Comparison of ENCODE assay signal across 2 cellular contexts in the genomic region with DNA sequence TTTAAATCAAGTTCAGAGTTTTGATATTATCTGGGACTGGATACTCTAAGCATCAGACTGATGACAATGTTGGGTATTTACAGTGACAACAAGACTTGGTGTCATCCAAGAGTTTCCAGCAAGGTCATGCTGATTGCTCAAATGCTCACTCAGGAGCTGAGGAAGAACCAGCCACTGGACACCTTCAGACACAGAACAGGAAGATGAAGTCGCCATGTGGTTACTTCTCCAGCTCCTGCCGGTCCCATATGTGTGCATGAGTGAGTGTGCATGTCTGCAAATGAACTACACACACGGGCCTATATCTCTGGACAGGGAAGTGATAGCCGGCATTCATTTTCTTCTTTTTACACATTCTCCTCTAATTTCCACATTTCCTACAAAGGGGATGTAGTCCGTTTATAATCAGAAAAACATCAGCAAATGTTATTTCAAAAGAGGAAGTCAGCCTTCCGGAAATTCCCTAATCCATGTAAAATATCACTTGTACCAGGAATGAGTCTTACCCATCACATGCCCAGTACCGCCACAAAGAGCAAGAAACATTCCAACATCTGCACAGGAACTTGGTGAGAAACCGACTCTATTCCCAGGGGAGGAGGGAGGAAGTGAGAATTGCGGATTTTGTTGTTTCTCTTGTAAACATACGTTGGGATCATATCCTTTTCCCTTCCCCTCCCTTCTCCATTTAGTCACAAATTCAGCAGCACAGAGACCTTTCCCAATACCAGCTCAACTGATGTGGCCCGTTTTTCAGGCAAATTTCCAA.
TF ChIP-seq lines count a peak whose summit lies in the region.

No MANE protein-coding gene starts in this region.

TF ChIP-seq in SK-N-SH, 30 proteins besides CTCF, POLR2A, EP300 and RAD21 (continued from another document):
- TF ChIP-seq, protein P1, sequence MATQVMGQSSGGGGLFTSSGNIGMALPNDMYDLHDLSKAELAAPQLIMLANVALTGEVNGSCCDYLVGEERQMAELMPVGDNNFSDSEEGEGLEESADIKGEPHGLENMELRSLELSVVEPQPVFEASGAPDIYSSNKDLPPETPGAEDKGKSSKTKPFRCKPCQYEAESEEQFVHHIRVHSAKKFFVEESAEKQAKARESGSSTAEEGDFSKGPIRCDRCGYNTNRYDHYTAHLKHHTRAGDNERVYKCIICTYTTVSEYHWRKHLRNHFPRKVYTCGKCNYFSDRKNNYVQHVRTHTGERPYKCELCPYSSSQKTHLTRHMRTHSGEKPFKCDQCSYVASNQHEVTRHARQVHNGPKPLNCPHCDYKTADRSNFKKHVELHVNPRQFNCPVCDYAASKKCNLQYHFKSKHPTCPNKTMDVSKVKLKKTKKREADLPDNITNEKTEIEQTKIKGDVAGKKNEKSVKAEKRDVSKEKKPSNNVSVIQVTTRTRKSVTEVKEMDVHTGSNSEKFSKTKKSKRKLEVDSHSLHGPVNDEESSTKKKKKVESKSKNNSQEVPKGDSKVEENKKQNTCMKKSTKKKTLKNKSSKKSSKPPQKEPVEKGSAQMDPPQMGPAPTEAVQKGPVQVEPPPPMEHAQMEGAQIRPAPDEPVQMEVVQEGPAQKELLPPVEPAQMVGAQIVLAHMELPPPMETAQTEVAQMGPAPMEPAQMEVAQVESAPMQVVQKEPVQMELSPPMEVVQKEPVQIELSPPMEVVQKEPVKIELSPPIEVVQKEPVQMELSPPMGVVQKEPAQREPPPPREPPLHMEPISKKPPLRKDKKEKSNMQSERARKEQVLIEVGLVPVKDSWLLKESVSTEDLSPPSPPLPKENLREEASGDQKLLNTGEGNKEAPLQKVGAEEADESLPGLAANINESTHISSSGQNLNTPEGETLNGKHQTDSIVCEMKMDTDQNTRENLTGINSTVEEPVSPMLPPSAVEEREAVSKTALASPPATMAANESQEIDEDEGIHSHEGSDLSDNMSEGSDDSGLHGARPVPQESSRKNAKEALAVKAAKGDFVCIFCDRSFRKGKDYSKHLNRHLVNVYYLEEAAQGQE (IDR thresholded peaks at IDR 0.05; ENCODE audit: low read depth, low read length): no peak
- TF ChIP-seq CHD2 (IDR thresholded peaks at IDR 0.05; ENCODE audit: low read length, partially characterized antibody): no peak
- no peak for TF ChIP-seq FOSL2 (IDR thresholded peaks at IDR 0.05; ENCODE audit: borderline replicate concordance, low read depth)
- no peak for TF ChIP-seq SIN3A (IDR thresholded peaks at IDR 0.05; ENCODE audit: borderline replicate concordance, low read depth, low read length)
- TF ChIP-seq, protein P2, sequence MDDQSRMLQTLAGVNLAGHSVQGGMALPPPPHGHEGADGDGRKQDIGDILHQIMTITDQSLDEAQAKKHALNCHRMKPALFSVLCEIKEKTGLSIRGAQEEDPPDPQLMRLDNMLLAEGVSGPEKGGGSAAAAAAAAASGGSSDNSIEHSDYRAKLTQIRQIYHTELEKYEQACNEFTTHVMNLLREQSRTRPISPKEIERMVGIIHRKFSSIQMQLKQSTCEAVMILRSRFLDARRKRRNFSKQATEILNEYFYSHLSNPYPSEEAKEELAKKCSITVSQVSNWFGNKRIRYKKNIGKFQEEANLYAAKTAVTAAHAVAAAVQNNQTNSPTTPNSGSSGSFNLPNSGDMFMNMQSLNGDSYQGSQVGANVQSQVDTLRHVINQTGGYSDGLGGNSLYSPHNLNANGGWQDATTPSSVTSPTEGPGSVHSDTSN (IDR thresholded peaks at IDR 0.05): no peak
- no peak for TF ChIP-seq POLR2AphosphoS5 (IDR thresholded peaks at IDR 0.05; ENCODE audit: low read depth, low read length)
- TF ChIP-seq GABPA (IDR thresholded peaks at IDR 0.05; ENCODE audit: low read depth): no peak
- TF ChIP-seq RFX5 (IDR thresholded peaks at IDR 0.05; ENCODE audit: low read length): no peak
- TF ChIP-seq EZH2phosphoT487 (IDR thresholded peaks at IDR 0.05; ENCODE audit: borderline replicate concordance, low read depth): no peak
- TF ChIP-seq MEF2A (IDR thresholded peaks at IDR 0.05; ENCODE audit: borderline replicate concordance, low read depth): no peak
- no peak for TF ChIP-seq FOXJ3 (CRISPR knock-in tag; IDR thresholded peaks at IDR 0.05)
- TF ChIP-seq NRF1 (IDR thresholded peaks at IDR 0.05; ENCODE audit: low read depth, low read length): no peak
- TF ChIP-seq, protein P3, sequence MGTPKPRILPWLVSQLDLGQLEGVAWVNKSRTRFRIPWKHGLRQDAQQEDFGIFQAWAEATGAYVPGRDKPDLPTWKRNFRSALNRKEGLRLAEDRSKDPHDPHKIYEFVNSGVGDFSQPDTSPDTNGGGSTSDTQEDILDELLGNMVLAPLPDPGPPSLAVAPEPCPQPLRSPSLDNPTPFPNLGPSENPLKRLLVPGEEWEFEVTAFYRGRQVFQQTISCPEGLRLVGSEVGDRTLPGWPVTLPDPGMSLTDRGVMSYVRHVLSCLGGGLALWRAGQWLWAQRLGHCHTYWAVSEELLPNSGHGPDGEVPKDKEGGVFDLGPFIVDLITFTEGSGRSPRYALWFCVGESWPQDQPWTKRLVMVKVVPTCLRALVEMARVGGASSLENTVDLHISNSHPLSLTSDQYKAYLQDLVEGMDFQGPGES (IDR thresholded peaks at IDR 0.05; ENCODE audit: low read depth, low read length): no peak
- no peak for TF ChIP-seq RCOR1 (IDR thresholded peaks at IDR 0.05; ENCODE audit: low read length)
- TF ChIP-seq TAF1 (IDR thresholded peaks at IDR 0.05; ENCODE audit: borderline replicate concordance, low read depth, low read length): no peak
- TF ChIP-seq FOXM1 (IDR thresholded peaks at IDR 0.05; ENCODE audit: low read depth): no peak
TF ChIP-seq in SK-N-SH: peak in this region for 0.

TF ChIP-seq in SK-N-SH treated with all-trans-retinoic acid at 6 μM for 48 hours, 23 proteins besides CTCF, POLR2A, EP300 and RAD21 (continued from another document):
- TF ChIP-seq, protein P4, sequence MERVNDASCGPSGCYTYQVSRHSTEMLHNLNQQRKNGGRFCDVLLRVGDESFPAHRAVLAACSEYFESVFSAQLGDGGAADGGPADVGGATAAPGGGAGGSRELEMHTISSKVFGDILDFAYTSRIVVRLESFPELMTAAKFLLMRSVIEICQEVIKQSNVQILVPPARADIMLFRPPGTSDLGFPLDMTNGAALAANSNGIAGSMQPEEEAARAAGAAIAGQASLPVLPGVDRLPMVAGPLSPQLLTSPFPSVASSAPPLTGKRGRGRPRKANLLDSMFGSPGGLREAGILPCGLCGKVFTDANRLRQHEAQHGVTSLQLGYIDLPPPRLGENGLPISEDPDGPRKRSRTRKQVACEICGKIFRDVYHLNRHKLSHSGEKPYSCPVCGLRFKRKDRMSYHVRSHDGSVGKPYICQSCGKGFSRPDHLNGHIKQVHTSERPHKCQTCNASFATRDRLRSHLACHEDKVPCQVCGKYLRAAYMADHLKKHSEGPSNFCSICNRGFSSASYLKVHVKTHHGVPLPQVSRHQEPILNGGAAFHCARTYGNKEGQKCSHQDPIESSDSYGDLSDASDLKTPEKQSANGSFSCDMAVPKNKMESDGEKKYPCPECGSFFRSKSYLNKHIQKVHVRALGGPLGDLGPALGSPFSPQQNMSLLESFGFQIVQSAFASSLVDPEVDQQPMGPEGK (CRISPR knock-in tag; IDR thresholded peaks at IDR 0.05; ENCODE audit: borderline replicate concordance): no peak
- TF ChIP-seq CSDC2 (CRISPR knock-in tag; IDR thresholded peaks at IDR 0.05): no peak
- TF ChIP-seq, protein P5, sequence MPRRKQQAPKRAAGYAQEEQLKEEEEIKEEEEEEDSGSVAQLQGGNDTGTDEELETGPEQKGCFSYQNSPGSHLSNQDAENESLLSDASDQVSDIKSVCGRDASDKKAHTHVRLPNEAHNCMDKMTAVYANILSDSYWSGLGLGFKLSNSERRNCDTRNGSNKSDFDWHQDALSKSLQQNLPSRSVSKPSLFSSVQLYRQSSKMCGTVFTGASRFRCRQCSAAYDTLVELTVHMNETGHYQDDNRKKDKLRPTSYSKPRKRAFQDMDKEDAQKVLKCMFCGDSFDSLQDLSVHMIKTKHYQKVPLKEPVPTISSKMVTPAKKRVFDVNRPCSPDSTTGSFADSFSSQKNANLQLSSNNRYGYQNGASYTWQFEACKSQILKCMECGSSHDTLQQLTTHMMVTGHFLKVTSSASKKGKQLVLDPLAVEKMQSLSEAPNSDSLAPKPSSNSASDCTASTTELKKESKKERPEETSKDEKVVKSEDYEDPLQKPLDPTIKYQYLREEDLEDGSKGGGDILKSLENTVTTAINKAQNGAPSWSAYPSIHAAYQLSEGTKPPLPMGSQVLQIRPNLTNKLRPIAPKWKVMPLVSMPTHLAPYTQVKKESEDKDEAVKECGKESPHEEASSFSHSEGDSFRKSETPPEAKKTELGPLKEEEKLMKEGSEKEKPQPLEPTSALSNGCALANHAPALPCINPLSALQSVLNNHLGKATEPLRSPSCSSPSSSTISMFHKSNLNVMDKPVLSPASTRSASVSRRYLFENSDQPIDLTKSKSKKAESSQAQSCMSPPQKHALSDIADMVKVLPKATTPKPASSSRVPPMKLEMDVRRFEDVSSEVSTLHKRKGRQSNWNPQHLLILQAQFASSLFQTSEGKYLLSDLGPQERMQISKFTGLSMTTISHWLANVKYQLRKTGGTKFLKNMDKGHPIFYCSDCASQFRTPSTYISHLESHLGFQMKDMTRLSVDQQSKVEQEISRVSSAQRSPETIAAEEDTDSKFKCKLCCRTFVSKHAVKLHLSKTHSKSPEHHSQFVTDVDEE (CRISPR knock-in tag; IDR thresholded peaks at IDR 0.05): no peak
- TF ChIP-seq, protein P6, sequence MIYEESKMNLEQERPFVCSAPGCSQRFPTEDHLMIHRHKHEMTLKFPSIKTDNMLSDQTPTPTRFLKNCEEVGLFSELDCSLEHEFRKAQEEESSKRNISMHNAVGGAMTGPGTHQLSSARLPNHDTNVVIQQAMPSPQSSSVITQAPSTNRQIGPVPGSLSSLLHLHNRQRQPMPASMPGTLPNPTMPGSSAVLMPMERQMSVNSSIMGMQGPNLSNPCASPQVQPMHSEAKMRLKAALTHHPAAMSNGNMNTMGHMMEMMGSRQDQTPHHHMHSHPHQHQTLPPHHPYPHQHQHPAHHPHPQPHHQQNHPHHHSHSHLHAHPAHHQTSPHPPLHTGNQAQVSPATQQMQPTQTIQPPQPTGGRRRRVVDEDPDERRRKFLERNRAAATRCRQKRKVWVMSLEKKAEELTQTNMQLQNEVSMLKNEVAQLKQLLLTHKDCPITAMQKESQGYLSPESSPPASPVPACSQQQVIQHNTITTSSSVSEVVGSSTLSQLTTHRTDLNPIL (CRISPR knock-in tag; IDR thresholded peaks at IDR 0.05; ENCODE audit: low read depth): no peak
- TF ChIP-seq GLIS3 (CRISPR knock-in tag; IDR thresholded peaks at IDR 0.05): no peak
- TF ChIP-seq ZC3H10 (CRISPR knock-in tag; IDR thresholded peaks at IDR 0.05): no peak
- TF ChIP-seq, protein P7, sequence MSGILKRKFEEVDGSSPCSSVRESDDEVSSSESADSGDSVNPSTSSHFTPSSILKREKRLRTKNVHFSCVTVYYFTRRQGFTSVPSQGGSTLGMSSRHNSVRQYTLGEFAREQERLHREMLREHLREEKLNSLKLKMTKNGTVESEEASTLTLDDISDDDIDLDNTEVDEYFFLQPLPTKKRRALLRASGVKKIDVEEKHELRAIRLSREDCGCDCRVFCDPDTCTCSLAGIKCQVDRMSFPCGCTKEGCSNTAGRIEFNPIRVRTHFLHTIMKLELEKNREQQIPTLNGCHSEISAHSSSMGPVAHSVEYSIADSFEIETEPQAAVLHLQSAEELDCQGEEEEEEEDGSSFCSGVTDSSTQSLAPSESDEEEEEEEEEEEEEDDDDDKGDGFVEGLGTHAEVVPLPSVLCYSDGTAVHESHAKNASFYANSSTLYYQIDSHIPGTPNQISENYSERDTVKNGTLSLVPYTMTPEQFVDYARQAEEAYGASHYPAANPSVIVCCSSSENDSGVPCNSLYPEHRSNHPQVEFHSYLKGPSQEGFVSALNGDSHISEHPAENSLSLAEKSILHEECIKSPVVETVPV (CRISPR knock-in tag; IDR thresholded peaks at IDR 0.05): no peak
- no peak for TF ChIP-seq ZNF8 (CRISPR knock-in tag; IDR thresholded peaks at IDR 0.05)
- TF ChIP-seq SNAI2 (CRISPR knock-in tag; IDR thresholded peaks at IDR 0.05): no peak
- no peak for TF ChIP-seq OSR1 (CRISPR knock-in tag; IDR thresholded peaks at IDR 0.05)
- no peak for TF ChIP-seq ARNTL (CRISPR knock-in tag; IDR thresholded peaks at IDR 0.05; ENCODE audit: borderline replicate concordance, low read depth)
- TF ChIP-seq TOX (CRISPR knock-in tag; IDR thresholded peaks at IDR 0.05; ENCODE audit: borderline replicate concordance): no peak
- TF ChIP-seq PPARA (CRISPR knock-in tag; IDR thresholded peaks at IDR 0.05; ENCODE audit: borderline replicate concordance): no peak
- TF ChIP-seq ZNF70 (CRISPR knock-in tag; IDR thresholded peaks at IDR 0.05): no peak
- TF ChIP-seq ZFP30 (CRISPR knock-in tag; IDR thresholded peaks at IDR 0.05): no peak
- no peak for TF ChIP-seq ISL1 (CRISPR knock-in tag; IDR thresholded peaks at IDR 0.05)
- no peak for TF ChIP-seq RARB (CRISPR knock-in tag; IDR thresholded peaks at IDR 0.05)
- TF ChIP-seq ESRRG (CRISPR knock-in tag; IDR thresholded peaks at IDR 0.05): no peak
